In genomic region chr3:143718463-143718862, GRCh38 we compare ENCODE assay signal across 22 cellular contexts.
DNase-seq lines count a peak whose midpoint lies in the region; ATAC-seq and TF ChIP-seq lines count a peak whose summit lies in the region.
"Had no signal": no experiment of that assay in that cellular context is flagged by ENCODE, and none has a peak within 500 bp of the region (broad histone marks: within the 10 kb centered on the region; RNA-seq: fewer than 3 reads in every experiment).

No MANE protein-coding gene starts in this region.

- H3K79me2 ChIP-seq in neural progenitor cell (ENCODE audit: low read depth): no peaks in the 10 kb centered on the region

- H3K4me3 Mint-ChIP-seq in WTC11: no peak overlapping the region
- H3K4me3 Mint-ChIP-seq in neural progenitor cell: no peak overlapping the region
- H3K4me3 Mint-ChIP-seq in activated naive CD4-positive, alpha-beta T cell treated with anti-CD3 and anti-CD28 coated beads for 36 hours: no peak overlapping the region

- TF ChIP-seq CTCF in WTC11 (IDR thresholded peaks at IDR 0.05): no peak
- TF ChIP-seq CTCF in neural progenitor cell (IDR thresholded peaks at IDR 0.05): no peak
- no peak for TF ChIP-seq CTCF in lower lobe of right lung (IDR thresholded peaks at IDR 0.05)

- H3K9me3 ChIP-seq in neural progenitor cell (ENCODE audit: low read depth) (no peaks in the 10 kb centered on the region), lower lobe of right lung (no peaks in the 10 kb centered on the region)

- H3K4me1 ChIP-seq in neural progenitor cell: peaks cover 32% of the 10 kb centered on the region
- no peaks in the 10 kb centered on the region for H3K4me1 ChIP-seq in lower lobe of right lung

- H2AFZ ChIP-seq in neural progenitor cell (replicated peaks): no peak overlapping the region
- H2AFZ ChIP-seq: GM23248 had no signal

- H4K20me1 ChIP-seq in neural progenitor cell (ENCODE audit: low read depth): no peaks in the 10 kb centered on the region

- H3K36me3 Mint-ChIP-seq in WTC11 (no peaks in the 10 kb centered on the region), neural progenitor cell (no peaks in the 10 kb centered on the region)
- no peaks in the 10 kb centered on the region for H3K36me3 Mint-ChIP-seq in activated naive CD4-positive, alpha-beta T cell treated with anti-CD3 and anti-CD28 coated beads for 36 hours (ENCODE audit: low read depth)

- DNase-seq in NCI-H2107 treated with DMSO at 0.1 percent for 48 hours (lab: John Stamatoyannopoulos, UW; ENCODE audit: unreplicated experiment) (peak; percentile 16), NCI-H2107 (lab: John Stamatoyannopoulos, UW) (no peak), NCI-H2029 (lab: John Stamatoyannopoulos, UW) (peak; percentile 42), WTC11 (ENCODE audit: low spot score) (peak; percentile 18), neural progenitor cell (ENCODE audit: low spot score) (no peak), lower lobe of right lung (no peak)
- no peak for DNase-seq in activated naive CD4-positive, alpha-beta T cell treated with anti-CD3 and anti-CD28 coated beads for 36 hours
- DNase-seq: AML-193, DND-41, GM23248, NCI-H1105, NCI-H1694 treated with DMSO at 0.1 percent for 48 hours, NCI-H2171 treated with DMSO at 0.1 percent for 48 hours, NCI-H446, NCI-H748 treated with DMSO at 0.1 percent for 48 hours, PC-3, SIG-M5 had no signal

- no peak overlapping the region for H3K9ac ChIP-seq in neural progenitor cell
- H3K9ac ChIP-seq: GM23248 had no signal

- no peaks in the 10 kb centered on the region for H3K27me3 ChIP-seq in neural progenitor cell
- H3K27me3 ChIP-seq in lower lobe of right lung (ENCODE audit: low read depth): no peaks in the 10 kb centered on the region

- H3K9me3 Mint-ChIP-seq in WTC11 (no peaks in the 10 kb centered on the region; the same call in 1 of the 2 replicates), neural progenitor cell (no peaks in the 10 kb centered on the region)
- no peaks in the 10 kb centered on the region for H3K9me3 Mint-ChIP-seq in activated naive CD4-positive, alpha-beta T cell treated with anti-CD3 and anti-CD28 coated beads for 36 hours

- H3K4me2 ChIP-seq in neural progenitor cell: peak overlapping the region; percentile 61

- H3K27ac Mint-ChIP-seq in WTC11: no peak overlapping the region
- no peak overlapping the region for H3K27ac Mint-ChIP-seq in neural progenitor cell
- no peak overlapping the region for H3K27ac Mint-ChIP-seq in activated naive CD4-positive, alpha-beta T cell treated with anti-CD3 and anti-CD28 coated beads for 36 hours

- H3K27ac ChIP-seq in neural progenitor cell (no peak overlapping the region), lower lobe of right lung (no peak overlapping the region)
- H3K27ac ChIP-seq: 22Rv1, C4-2B, GM23248, RWPE1 had no signal

- intact Hi-C loops in activated naive CD4-positive, alpha-beta T cell treated with anti-CD3 and anti-CD28 coated beads for 36 hours (cut with micrococcal nuclease): no loop called here
- intact Hi-C loops in lower lobe of right lung (cut with DNase I): no loop called here

- POLR2A ChIA-PET in WTC11 (lab: Charles Lee): no interaction called here

- peak; percentile 74 for ATAC-seq in WTC11
- ATAC-seq in lower lobe of right lung: no peak
- no peak for ATAC-seq in GM18867 (IDR thresholded peaks at IDR 0.05; ENCODE audit: unreplicated experiment)
- ATAC-seq: PC-3, SK-N-SH treated with all-trans-retinoic acid at 6 μM for 48 hours had no signal

- H3K27me3 Mint-ChIP-seq in WTC11 (ENCODE audit: low read depth) (no peaks in the 10 kb centered on the region), neural progenitor cell (ENCODE audit: insufficient read depth, low read depth) (no peaks in the 10 kb centered on the region)
- no peaks in the 10 kb centered on the region for H3K27me3 Mint-ChIP-seq in activated naive CD4-positive, alpha-beta T cell treated with anti-CD3 and anti-CD28 coated beads for 36 hours (ENCODE audit: low read depth)

- H3F3A ChIP-seq in neural progenitor cell (ENCODE audit: low read depth): peaks cover 11% of the 10 kb centered on the region

- CTCF ChIA-PET in WTC11 (lab: Charles Lee): no interaction called here
- CTCF ChIA-PET in activated naive CD4-positive, alpha-beta T cell treated with anti-CD3 and anti-CD28 coated beads for 36 hours (lab: Charles Lee): interaction anchor here (0.6 to 0.7 kb wide), 2 partner anchors 462 to 531 kb away, joined by 3 to 4 read pairs; no protein-coding TSS in a partner anchor

- H3K4me3 ChIP-seq in neural progenitor cell (no peak overlapping the region), lower lobe of right lung (no peak overlapping the region)
- H3K4me3 ChIP-seq: GM23248 had no signal

- H3K4me1 Mint-ChIP-seq in WTC11 (peaks cover 2% of the 10 kb centered on the region), neural progenitor cell (peaks cover 6% of the 10 kb centered on the region)
- no peaks in the 10 kb centered on the region for H3K4me1 Mint-ChIP-seq in activated naive CD4-positive, alpha-beta T cell treated with anti-CD3 and anti-CD28 coated beads for 36 hours (ENCODE audit: low read depth)

- H3K36me3 ChIP-seq in neural progenitor cell (no peaks in the 10 kb centered on the region), lower lobe of right lung (no peaks in the 10 kb centered on the region)

TF ChIP-seq in WTC11, 78 proteins besides CTCF, POLR2A, EP300 and RAD21:
- TF ChIP-seq SMAD4 (CRISPR knock-in tag; IDR thresholded peaks at IDR 0.05): no peak
- TF ChIP-seq ZNF671 (CRISPR knock-in tag; IDR thresholded peaks at IDR 0.05): no peak
- TF ChIP-seq GRHL2 (CRISPR knock-in tag; IDR thresholded peaks at IDR 0.05; ENCODE audit: insufficient replicate concordance, severe bottlenecking): no peak
- TF ChIP-seq ETV6 (CRISPR knock-in tag; IDR thresholded peaks at IDR 0.05): no peak
- no peak for TF ChIP-seq TEAD4 (CRISPR knock-in tag; IDR thresholded peaks at IDR 0.05)
- TF ChIP-seq TEAD1 (CRISPR knock-in tag; IDR thresholded peaks at IDR 0.05): no peak
- no peak for TF ChIP-seq CREB1 (CRISPR knock-in tag; IDR thresholded peaks at IDR 0.05)

Comparison
In these comparisons a context has a peak if more than half of its experiments do, and no peak if none do; other contexts are left out.
1. DNase-seq: peak in NCI-H2107 treated with DMSO at 0.1 percent for 48 hours (single experiment), NCI-H2029 (single experiment) and WTC11 (single experiment); none in NCI-H2107 (single experiment), neural progenitor cell (single experiment), activated naive CD4-positive, alpha-beta T cell treated with anti-CD3 and anti-CD28 coated beads for 36 hours (single experiment) and lower lobe of right lung (single experiment).